8 cellular contexts compared by ENCODE assay signal in the genomic region with DNA sequence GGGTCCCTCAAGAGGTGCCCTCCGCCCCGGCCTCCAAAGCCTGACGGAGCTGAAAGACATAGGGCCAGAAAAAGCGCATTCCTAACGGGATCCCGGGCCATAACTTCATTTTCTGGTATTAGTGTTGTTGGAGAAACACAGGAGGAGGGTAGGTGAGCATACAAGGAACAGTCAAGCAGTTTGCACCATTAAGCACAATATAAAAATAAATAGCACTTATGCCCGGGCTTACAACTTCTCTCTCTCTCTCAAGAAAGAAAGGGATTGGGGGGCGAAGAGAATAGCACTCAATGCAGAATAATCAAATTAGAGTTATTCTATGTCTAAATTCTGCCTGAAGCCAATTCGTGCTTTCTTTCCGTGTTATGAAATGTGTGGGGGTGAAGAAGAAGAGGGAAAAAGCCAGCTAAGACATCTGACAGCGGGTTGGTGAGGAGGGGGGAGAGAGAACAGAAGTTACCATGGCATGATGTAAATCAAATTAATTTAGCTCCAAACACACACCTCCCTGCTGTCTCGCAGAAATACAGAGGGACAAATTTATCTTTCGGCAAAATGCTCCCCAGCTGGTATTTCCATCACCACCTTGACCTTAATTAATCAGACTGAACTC. TPM values are rescaled to one million over a fixed set of nuclear protein-coding genes. Genes with fewer than 3 reads are reported as not detected.
DNase-seq lines count a peak whose midpoint lies in the region; ATAC-seq, FAIRE-seq and TF ChIP-seq lines count a peak whose summit lies in the region.

No MANE protein-coding gene starts in this region.

- H3K9me3 ChIP-seq in HUES64 (ENCODE audit: insufficient read depth, low read depth, low read length), result no peaks in the 10 kb centered on the region
- no peaks in the 10 kb centered on the region for H3K9me3 ChIP-seq in endothelial cell of umbilical vein (replicated peaks; ENCODE audit: control insufficient read depth, insufficient read depth, low read length)
- peaks cover 3% of the 10 kb centered on the region for H3K9me3 ChIP-seq in neural cell (ENCODE audit: low read length)

- H3K27me3 ChIP-seq in HUES64 (ENCODE audit: insufficient read depth, low read length), result peaks cover 38% of the 10 kb centered on the region
- H3K27me3 ChIP-seq in endothelial cell of umbilical vein (ENCODE audit: control insufficient read depth in 2 of 2, insufficient read depth in 2 of 2, low read length in 2 of 2), result peaks cover 40 to 59% of the 10 kb centered on the region in 2 experiments
- H3K27me3 ChIP-seq in neural cell (ENCODE audit: insufficient read depth, low read depth, low read length), result peaks cover 18% of the 10 kb centered on the region

- peak overlapping the region; percentile 69; the same call in 1 of the 2 replicates for H3K9ac ChIP-seq in HUES64 (ENCODE audit: low read depth, low read length)
- no peak overlapping the region for H3K9ac ChIP-seq in endothelial cell of umbilical vein (replicated peaks; ENCODE audit: extremely low read depth, insufficient read depth, low read length)
- peak overlapping the region; percentile 29 for H3K9ac ChIP-seq in neural cell (ENCODE audit: low read length)

- no peak for TF ChIP-seq RAD21 in neural cell (conservative IDR thresholded peaks at IDR 0.05)

- H3K27ac ChIP-seq in HUES64 (ENCODE audit: low read depth, low read length) (no peak overlapping the region), endothelial cell of umbilical vein (ENCODE audit: insufficient read depth, low read depth, low read length) (no peak overlapping the region), neural cell (ENCODE audit: low read length) (no peak overlapping the region)

- DNase-seq in AG04449 (ENCODE audit: low read depth, low spot score), result no peak
- no peak for DNase-seq in endothelial cell of umbilical vein (ENCODE audit: low read depth, low spot score)
- no peak for DNase-seq in GM03348 (ENCODE audit: low spot score)
- DNase-seq in cortex of kidney (lab: John Stamatoyannopoulos, UW), result no peak

- ATAC-seq in HG03457 (IDR thresholded peaks at IDR 0.05; ENCODE audit: unreplicated experiment), result no peak
- ATAC-seq in HG03460 (IDR thresholded peaks at IDR 0.05; ENCODE audit: unreplicated experiment), result no peak

- H3K4me1 ChIP-seq in HUES64 (ENCODE audit: insufficient read depth, low read length), result peaks cover 39% of the 10 kb centered on the region
- H3K4me1 ChIP-seq in endothelial cell of umbilical vein (ENCODE audit: control insufficient read depth, extremely low read depth, insufficient read depth, low read length), result no peaks in the 10 kb centered on the region

- TF ChIP-seq CTCF in AG04449 (IDR thresholded peaks at IDR 0.05; ENCODE audit: insufficient read depth, low read length, missing control alignments) (no peak), endothelial cell of umbilical vein (IDR thresholded peaks at IDR 0.05; ENCODE audit: extremely low read depth in 1 of 2, insufficient read depth in 1 of 2, low read depth in 1 of 2, low read length in 2 of 2) (no peak), neural cell (IDR thresholded peaks at IDR 0.05; ENCODE audit: poor library complexity, severe bottlenecking) (no peak)

- dilution Hi-C loops in endothelial cell of umbilical vein (cut with MboI; ENCODE audit: extremely low pct_ligation_motif_present, low sequenced_read_pairs), result no loop called here

- FAIRE-seq in endothelial cell of umbilical vein (lab: Jason Lieb, UNC), result no peak

- intact Hi-C loops in endothelial cell of umbilical vein (cut with micrococcal nuclease), result no loop called here

- H3K79me2 ChIP-seq in endothelial cell of umbilical vein (ENCODE audit: control insufficient read depth, insufficient read depth, low read length) (no peaks in the 10 kb centered on the region), neural cell (replicated peaks; ENCODE audit: insufficient read depth, low read length) (no peaks in the 10 kb centered on the region)

- no peaks in the 10 kb centered on the region for H3K9me1 ChIP-seq in endothelial cell of umbilical vein (replicated peaks; ENCODE audit: control insufficient read depth, extremely low read depth, insufficient read depth, low read length)

- TF ChIP-seq POLR2A in endothelial cell of umbilical vein (IDR thresholded peaks at IDR 0.05; ENCODE audit: low read depth, low read length), result no peak

- CTCF ChIA-PET in AG04449 (lab: Yijun Ruan, JAX) (interaction anchor here (1.8 kb wide), 1 partner anchor 11 kb away, joined by 4 read pairs; no protein-coding TSS in a partner anchor), endothelial cell of umbilical vein (lab: Charles Lee) (no interaction called here)

- H3K4me2 ChIP-seq in endothelial cell of umbilical vein (ENCODE audit: insufficient read depth, low read length), result no peak overlapping the region
- H3K4me2 ChIP-seq in neural cell (ENCODE audit: low read length), result no peak overlapping the region

- H3K4me3 ChIP-seq in AG04449 (ENCODE audit: low read depth, low read length) (peak overlapping the region; percentile 15), HUES64 (ENCODE audit: low read length) (peak overlapping the region; percentile 68), endothelial cell of umbilical vein (replicated peaks in 1 of 3; ENCODE audit: insufficient read depth in 1 of 3, low read depth in 1 of 3, low read length in 3 of 3) (no peak overlapping the region), neural cell (ENCODE audit: low read length) (peak overlapping the region; percentile 57)

- no peak for TF ChIP-seq EP300 in neural cell (conservative IDR thresholded peaks at IDR 0.05; ENCODE audit: poor library complexity, severe bottlenecking)

- BruUV-seq in endothelial cell of umbilical vein (replicated peaks; lab: Mats Ljungman, UMichigan), result no TSS peak

- no peaks in the 10 kb centered on the region for H3K9me2 ChIP-seq in neural cell (ENCODE audit: insufficient read depth, low read length)

- WGBS in HUES64, result 47% methylated on average over 11 of the region's 13 CpGs

- H4K20me1 ChIP-seq in endothelial cell of umbilical vein (replicated peaks; ENCODE audit: control insufficient read depth, extremely low read depth, insufficient read depth, low read length) (no peaks in the 10 kb centered on the region), neural cell (ENCODE audit: insufficient read depth) (no peaks in the 10 kb centered on the region)

- H2AFZ ChIP-seq in endothelial cell of umbilical vein (ENCODE audit: low read depth, low read length) (no peak overlapping the region), neural cell (ENCODE audit: low read depth, low read length) (no peak overlapping the region)

- POLR2A ChIA-PET in AG04449 (lab: Yijun Ruan, JAX), result no interaction called here
- POLR2A ChIA-PET in endothelial cell of umbilical vein (lab: Charles Lee), result no interaction called here

- H3K36me3 ChIP-seq in HUES64 (ENCODE audit: insufficient read depth, low read length) (no peaks in the 10 kb centered on the region), endothelial cell of umbilical vein (ENCODE audit: control insufficient read depth in 2 of 2, extremely low read depth in 1 of 2, insufficient read depth in 2 of 2, low read length in 2 of 2) (no peaks in the 10 kb centered on the region), neural cell (ENCODE audit: insufficient read depth, low read length) (no peaks in the 10 kb centered on the region)

- H3F3A ChIP-seq in neural cell (ENCODE audit: insufficient read depth, low read length, poor library complexity, severe bottlenecking), result no peaks in the 10 kb centered on the region

TF ChIP-seq in endothelial cell of umbilical vein, 7 proteins besides CTCF, POLR2A, EP300 and RAD21:
- TF ChIP-seq EZH2 (IDR thresholded peaks at IDR 0.05; ENCODE audit: borderline replicate concordance, low read depth, low read length, severe bottlenecking), result peak; percentile 14
- no peak for TF ChIP-seq POLR2AphosphoS5 (IDR thresholded peaks at IDR 0.05; ENCODE audit: insufficient read depth, low read depth, low read length)

TF ChIP-seq in neural cell, 6 proteins besides CTCF, POLR2A, EP300 and RAD21 (continues in another document):
- TF ChIP-seq EZH2 (IDR thresholded peaks at IDR 0.05; ENCODE audit: borderline replicate concordance, insufficient read depth, low read length, poor library complexity, severe bottlenecking), result no peak
- no peak for TF ChIP-seq TAF1 (IDR thresholded peaks at IDR 0.05; ENCODE audit: low read depth)

RNA-seq across cellular contexts. Expression of gene METTL24, which starts 0.5 kb away (rescaled TPM):
- polyA plus RNA-seq in HUES64 (2013, experiment 1 of 2), result 0.45 TPM
- polyA plus RNA-seq in HUES64 (2013, experiment 2 of 2), result 1.1 TPM
- total RNA-seq in endothelial cell of umbilical vein, result not detected in 2 replicates
- polyA plus RNA-seq in endothelial cell of umbilical vein (not detected in 2 replicates), neural cell (not detected in 2 replicates)
- polyA plus RNA-seq in endothelial cell of umbilical vein (2011; cell fraction: cytosol; rRNA removed), result not detected in 2 replicates
- not detected in 2 replicates for polyA plus RNA-seq in endothelial cell of umbilical vein (2011; cell fraction: nucleus; rRNA removed)
- polyA plus RNA-seq in endothelial cell of umbilical vein (2012), result not detected in 2 replicates
- polyA minus RNA-seq in endothelial cell of umbilical vein (not detected in 2 replicates), neural cell (0.73 and 0.81 TPM in 2 replicates)
- polyA minus RNA-seq in endothelial cell of umbilical vein (2011; cell fraction: cytosol; rRNA and poly(A)+ RNA removed), result not detected
- polyA minus RNA-seq in endothelial cell of umbilical vein (2011; cell fraction: nucleus; rRNA and poly(A)+ RNA removed), result not detected in 2 replicates

RNA-seq across cellular contexts. Expression of gene DDO, which starts 56.7 kb away (rescaled TPM):
- polyA plus RNA-seq in HUES64 (2013, experiment 1 of 2), result not detected
- not detected for polyA plus RNA-seq in HUES64 (2013, experiment 2 of 2)
- total RNA-seq in endothelial cell of umbilical vein, result not detected in 2 replicates
- polyA plus RNA-seq in endothelial cell of umbilical vein, result not detected in 2 replicates
- polyA plus RNA-seq in endothelial cell of umbilical vein (2011; cell fraction: cytosol; rRNA removed), result not detected in 2 replicates
- not detected in 2 replicates for polyA plus RNA-seq in endothelial cell of umbilical vein (2011; cell fraction: nucleus; rRNA removed)
- not detected in 2 replicates for polyA plus RNA-seq in endothelial cell of umbilical vein (2012)
- polyA minus RNA-seq in endothelial cell of umbilical vein, result not detected in 2 replicates
- 0.51 TPM for polyA minus RNA-seq in endothelial cell of umbilical vein (2011; cell fraction: cytosol; rRNA and poly(A)+ RNA removed)
- polyA minus RNA-seq in endothelial cell of umbilical vein (2011; cell fraction: nucleus; rRNA and poly(A)+ RNA removed), result not detected in 2 replicates
- polyA plus RNA-seq in neural cell, result not detected in 2 replicates
- not detected in 2 replicates for polyA minus RNA-seq in neural cell

Comparison
In these comparisons a context has a peak if more than half of its experiments do, and no peak if none do; other contexts are left out.
1. H3K4me3 ChIP-seq: peak in AG04449 (single experiment), HUES64 (single experiment) and neural cell (single experiment); none in endothelial cell of umbilical vein (0 of 3).